1 cellular context compared by ENCODE assay signal in the genomic region with DNA sequence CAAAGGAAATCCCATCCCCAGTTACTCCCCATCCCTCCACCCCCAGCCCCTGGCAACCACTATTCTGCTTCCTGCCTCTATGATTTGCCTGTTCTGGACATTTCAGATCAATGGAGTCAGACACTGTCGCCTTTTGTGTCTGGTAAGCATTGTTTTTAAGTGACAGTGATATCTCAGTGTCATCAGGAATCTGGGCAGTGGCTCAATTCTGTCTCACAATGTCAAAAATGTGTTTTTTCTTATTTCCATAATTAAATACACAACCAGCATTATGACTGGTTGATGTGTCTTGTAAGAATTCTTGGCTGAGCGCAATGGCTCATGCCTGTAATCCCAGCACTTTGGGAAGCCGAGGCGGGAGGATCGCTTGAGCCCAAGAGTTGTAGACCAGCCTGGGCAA.
TF ChIP-seq lines count a peak whose summit lies in the region.

No MANE protein-coding gene starts in this region.

TF ChIP-seq in SK-N-SH, 30 proteins besides CTCF, POLR2A, EP300 and RAD21:
- TF ChIP-seq FOXJ3 (CRISPR knock-in tag; IDR thresholded peaks at IDR 0.05) (no peak), TAF1 (IDR thresholded peaks at IDR 0.05; ENCODE audit: borderline replicate concordance, low read depth, low read length) (no peak), TCF12 (IDR thresholded peaks at IDR 0.05) (peak; percentile 32; the same call in 1 of the 2 replicates), SMC3 (IDR thresholded peaks at IDR 0.05; ENCODE audit: low read depth, low read length) (no peak), RFX5 (IDR thresholded peaks at IDR 0.05; ENCODE audit: low read length) (no peak), RCOR1 (IDR thresholded peaks at IDR 0.05; ENCODE audit: low read length) (no peak), SIN3A (IDR thresholded peaks at IDR 0.05; ENCODE audit: borderline replicate concordance, low read depth, low read length) (no peak), MEF2A (IDR thresholded peaks at IDR 0.05; ENCODE audit: borderline replicate concordance, low read depth) (no peak), GABPA (IDR thresholded peaks at IDR 0.05; ENCODE audit: low read depth) (no peak), RXRA (IDR thresholded peaks at IDR 0.05; ENCODE audit: borderline replicate concordance, low read depth) (no peak), ZBTB33 (IDR thresholded peaks at IDR 0.05; ENCODE audit: borderline replicate concordance, low read depth) (no peak), FOSL2 (IDR thresholded peaks at IDR 0.05; ENCODE audit: borderline replicate concordance, low read depth) (no peak)
- TF ChIP-seq, protein P1, sequence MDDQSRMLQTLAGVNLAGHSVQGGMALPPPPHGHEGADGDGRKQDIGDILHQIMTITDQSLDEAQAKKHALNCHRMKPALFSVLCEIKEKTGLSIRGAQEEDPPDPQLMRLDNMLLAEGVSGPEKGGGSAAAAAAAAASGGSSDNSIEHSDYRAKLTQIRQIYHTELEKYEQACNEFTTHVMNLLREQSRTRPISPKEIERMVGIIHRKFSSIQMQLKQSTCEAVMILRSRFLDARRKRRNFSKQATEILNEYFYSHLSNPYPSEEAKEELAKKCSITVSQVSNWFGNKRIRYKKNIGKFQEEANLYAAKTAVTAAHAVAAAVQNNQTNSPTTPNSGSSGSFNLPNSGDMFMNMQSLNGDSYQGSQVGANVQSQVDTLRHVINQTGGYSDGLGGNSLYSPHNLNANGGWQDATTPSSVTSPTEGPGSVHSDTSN (IDR thresholded peaks at IDR 0.05), result peak; percentile 27
- TF ChIP-seq, protein P2, sequence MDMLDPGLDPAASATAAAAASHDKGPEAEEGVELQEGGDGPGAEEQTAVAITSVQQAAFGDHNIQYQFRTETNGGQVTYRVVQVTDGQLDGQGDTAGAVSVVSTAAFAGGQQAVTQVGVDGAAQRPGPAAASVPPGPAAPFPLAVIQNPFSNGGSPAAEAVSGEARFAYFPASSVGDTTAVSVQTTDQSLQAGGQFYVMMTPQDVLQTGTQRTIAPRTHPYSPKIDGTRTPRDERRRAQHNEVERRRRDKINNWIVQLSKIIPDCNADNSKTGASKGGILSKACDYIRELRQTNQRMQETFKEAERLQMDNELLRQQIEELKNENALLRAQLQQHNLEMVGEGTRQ (IDR thresholded peaks at IDR 0.05; ENCODE audit: borderline replicate concordance, low read depth, low read length), result no peak
- TF ChIP-seq, protein P3, sequence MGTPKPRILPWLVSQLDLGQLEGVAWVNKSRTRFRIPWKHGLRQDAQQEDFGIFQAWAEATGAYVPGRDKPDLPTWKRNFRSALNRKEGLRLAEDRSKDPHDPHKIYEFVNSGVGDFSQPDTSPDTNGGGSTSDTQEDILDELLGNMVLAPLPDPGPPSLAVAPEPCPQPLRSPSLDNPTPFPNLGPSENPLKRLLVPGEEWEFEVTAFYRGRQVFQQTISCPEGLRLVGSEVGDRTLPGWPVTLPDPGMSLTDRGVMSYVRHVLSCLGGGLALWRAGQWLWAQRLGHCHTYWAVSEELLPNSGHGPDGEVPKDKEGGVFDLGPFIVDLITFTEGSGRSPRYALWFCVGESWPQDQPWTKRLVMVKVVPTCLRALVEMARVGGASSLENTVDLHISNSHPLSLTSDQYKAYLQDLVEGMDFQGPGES (IDR thresholded peaks at IDR 0.05; ENCODE audit: low read depth, low read length), result no peak
TF ChIP-seq in SK-N-SH: peak in this region for 2.
